32 cellular contexts compared by ENCODE assay signal in the genomic region with DNA sequence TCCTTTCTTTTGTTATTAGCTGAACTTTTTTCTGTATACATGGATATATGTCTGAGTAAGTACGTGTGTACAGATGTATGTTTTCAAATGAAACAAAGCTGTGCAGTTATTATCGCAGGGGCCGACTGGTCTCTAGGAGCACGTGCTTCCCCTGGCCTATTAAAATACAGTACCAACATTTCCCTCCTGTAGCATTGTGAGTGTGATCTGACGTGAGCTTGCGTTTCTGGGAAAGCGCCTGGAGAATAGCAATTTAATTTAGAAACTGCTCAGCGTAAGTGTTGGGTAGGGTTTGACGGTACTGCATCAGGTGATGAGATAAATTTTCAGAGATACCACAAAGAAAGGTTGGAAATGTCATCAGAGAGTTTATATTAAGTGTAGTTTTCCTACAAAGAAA.
"Had no signal": no experiment of that assay in that cellular context is flagged by ENCODE, and none has a peak within 500 bp of the region (broad histone marks: within the 10 kb centered on the region; RNA-seq: fewer than 3 reads in every experiment).

No MANE protein-coding gene starts in this region.

- H3K27me3 ChIP-seq: brain microvascular endothelial cell had no signal

- DNase-seq: activated CD4-positive, alpha-beta T cell treated with anti-CD3 and anti-CD28 coated beads, Interleukin-2, amount 10 ng/mL, durations not matched to agents 7 days and 5 days; activated CD4-positive, alpha-beta T cell treated with anti-CD3 and anti-CD28 coated beads, Interleukin-2, amount 50 U/mL, for 48 hours; activated CD8-positive, alpha-beta memory T cell treated with anti-CD3 and anti-CD28 coated beads, Interleukin-2, amount 50 U/mL, for 48 hours; activated effector memory CD4-positive, alpha-beta T cell treated with Interleukin-2 at 50 U/mL for 16 hours; activated naive CD4-positive, alpha-beta T cell treated with anti-CD3 and anti-CD28 coated beads, Interleukin-2, amount 10 ng/mL, durations not matched to agents 7 days and 5 days; activated naive CD8-positive, alpha-beta T cell treated with anti-CD3 and anti-CD28 coated beads, Interleukin-2, amount 50 U/mL, for 24 hours; activated T-cell treated with anti-CD3 and anti-CD28 coated beads, Interleukin-2, amount 50 U/mL, for 48 hours; amniotic stem cell; aorta; brain microvascular endothelial cell; MM.1S; NCI-H1092 treated with DMSO at 0.1 percent for 48 hours; NCI-H1417; NCI-H146; NCI-H187; NCI-H2029 treated with DMSO at 0.1 percent for 48 hours; NCI-H2107; NCI-H2171; NCI-H510A; NCI-H526; NCI-H748 treated with DMSO at 0.1 percent for 48 hours; NK-92 treated with Interleukin-12 subunit alpha and Interleukin-12 subunit beta, amount 100 ng/mL, for 24 hours; PC-9; SIG-M5; SW 1271; T-helper 1 cell; T-helper 2 cell; T1000 had no signal

- H3K4me2 ChIP-seq: KMS-11, PC-9 had no signal

- H3K36me3 Mint-ChIP-seq: activated naive CD4-positive, alpha-beta T cell treated with anti-CD3 and anti-CD28 coated beads, Interleukin-2, amount 10 ng/mL, durations not matched to agents 7 days and 5 days; activated naive CD8-positive, alpha-beta T cell had no signal

- H3K4me3 ChIP-seq: PC-9 had no signal

- H3K27ac ChIP-seq: brain microvascular endothelial cell, KMS-11, PC-9, RWPE1 had no signal

- H3K9ac ChIP-seq: KMS-11 had no signal

- H3K27ac Mint-ChIP-seq: activated CD4-positive, alpha-beta T cell treated with anti-CD3 and anti-CD28 coated beads, Interleukin-2, amount 10 ng/mL, durations not matched to agents 7 days and 5 days; activated naive CD4-positive, alpha-beta T cell treated with anti-CD3 and anti-CD28 coated beads, Interleukin-2, amount 10 ng/mL, durations not matched to agents 7 days and 5 days; activated naive CD8-positive, alpha-beta T cell; activated naive CD8-positive, alpha-beta T cell treated with anti-CD3 and anti-CD28 coated beads, Interleukin-2, amount 50 U/mL, for 24 hours had no signal

- H3K4me3 Mint-ChIP-seq: activated CD4-positive, alpha-beta T cell treated with anti-CD3 and anti-CD28 coated beads, Interleukin-2, amount 10 ng/mL, durations not matched to agents 7 days and 5 days; activated naive CD4-positive, alpha-beta T cell treated with anti-CD3 and anti-CD28 coated beads, Interleukin-2, amount 10 ng/mL, durations not matched to agents 7 days and 5 days; activated naive CD8-positive, alpha-beta T cell; activated naive CD8-positive, alpha-beta T cell treated with anti-CD3 and anti-CD28 coated beads, Interleukin-2, amount 50 U/mL, for 24 hours; central memory CD8-positive, alpha-beta T cell had no signal

- H3K4me1 Mint-ChIP-seq: activated CD4-positive, alpha-beta T cell treated with anti-CD3 and anti-CD28 coated beads, Interleukin-2, amount 10 ng/mL, durations not matched to agents 7 days and 5 days; activated naive CD4-positive, alpha-beta T cell treated with anti-CD3 and anti-CD28 coated beads, Interleukin-2, amount 10 ng/mL, durations not matched to agents 7 days and 5 days; activated naive CD8-positive, alpha-beta T cell treated with anti-CD3 and anti-CD28 coated beads, Interleukin-2, amount 50 U/mL, for 24 hours; central memory CD8-positive, alpha-beta T cell had no signal

- H2AFZ ChIP-seq: PC-9 had no signal

- H3K36me3 ChIP-seq: brain microvascular endothelial cell had no signal

- H3K9me3 Mint-ChIP-seq: activated CD4-positive, alpha-beta T cell treated with anti-CD3 and anti-CD28 coated beads, Interleukin-2, amount 10 ng/mL, durations not matched to agents 7 days and 5 days; activated naive CD4-positive, alpha-beta T cell treated with anti-CD3 and anti-CD28 coated beads, Interleukin-2, amount 10 ng/mL, durations not matched to agents 7 days and 5 days; activated naive CD8-positive, alpha-beta T cell treated with anti-CD3 and anti-CD28 coated beads, Interleukin-2, amount 50 U/mL, for 24 hours; central memory CD8-positive, alpha-beta T cell had no signal
